ENCODE assay signal across 25 cellular contexts in genomic region chr3:484302-484701, GRCh38.
"Had no signal": no experiment of that assay in that cellular context is flagged by ENCODE, and none has a peak within 500 bp of the region (broad histone marks: within the 10 kb centered on the region; RNA-seq: fewer than 3 reads in every experiment).

No MANE protein-coding gene starts in this region.

- H3K36me3 Mint-ChIP-seq: activated naive CD8-positive, alpha-beta T cell treated with anti-CD3 and anti-CD28 coated beads, Interleukin-2, amount 10 ng/mL, durations not matched to agents 7 days and 5 days; naive B cell; T-cell had no signal

- H3K4me3 Mint-ChIP-seq: activated naive CD4-positive, alpha-beta T cell treated with anti-CD3 and anti-CD28 coated beads for 36 hours; activated naive CD8-positive, alpha-beta T cell treated with anti-CD3 and anti-CD28 coated beads, Interleukin-2, amount 10 ng/mL, durations not matched to agents 7 days and 5 days; activated T-cell treated with anti-CD3 and anti-CD28 coated beads, Interleukin-2, amount 50 U/mL, for 72 hours; effector memory CD8-positive, alpha-beta T cell; naive B cell; stimulated activated naive CD8-positive, alpha-beta T cell treated with anti-CD3 and anti-CD28 coated beads, Interleukin-15, amount 100 ng/mL, for 72 hours; WTC11 had no signal

- ATAC-seq: activated T-cell treated with anti-CD3 and anti-CD28 coated beads, Interleukin-2, amount 50 U/mL, for 72 hours; effector memory CD8-positive, alpha-beta T cell; esophagus mucosa; lower lobe of right lung; stimulated activated naive CD8-positive, alpha-beta T cell treated with anti-CD3 and anti-CD28 coated beads, Interleukin-15, amount 100 ng/mL, for 72 hours; WTC11 had no signal

- H3K4me3 ChIP-seq: dorsolateral prefrontal cortex, lower lobe of right lung, transverse colon, vagina had no signal

- H3K36me3 ChIP-seq: lower lobe of right lung, transverse colon, vagina had no signal

- DNase-seq: activated CD4-positive, alpha-beta T cell treated with anti-CD3 and anti-CD28 coated beads, Interleukin-2, amount 50 U/mL, for 4 hours; activated CD8-positive, alpha-beta memory T cell treated with anti-CD3 and anti-CD28 coated beads, Interleukin-2, amount 50 U/mL, for 48 hours; activated effector memory CD4-positive, alpha-beta T cell treated with Interleukin-2 at 50 U/mL for 16 hours; activated naive CD4-positive, alpha-beta T cell treated with anti-CD3 and anti-CD28 coated beads for 36 hours; activated naive CD8-positive, alpha-beta T cell treated with anti-CD3 and anti-CD28 coated beads, Interleukin-2, amount 10 ng/mL, durations not matched to agents 7 days and 5 days; activated T-cell treated with anti-CD3 and anti-CD28 coated beads, Interleukin-2, amount 50 U/mL, for 72 hours; amniotic stem cell; caudate nucleus; dorsolateral prefrontal cortex; effector memory CD8-positive, alpha-beta T cell; foreskin melanocyte; kidney; lower lobe of right lung; mesendoderm; naive B cell; stimulated activated CD4-positive, alpha-beta T cell treated with anti-CD3 and anti-CD28 coated beads, Interleukin-1b, Interleukin-23, amount 100 ng/mL, for 48 hours; stimulated activated naive CD8-positive, alpha-beta T cell treated with anti-CD3 and anti-CD28 coated beads, Interleukin-15, amount 100 ng/mL, for 72 hours; T-cell; transverse colon had no signal

- H3K27ac ChIP-seq: dorsolateral prefrontal cortex, lower lobe of right lung, transverse colon, vagina had no signal

- FAIRE-seq: colon, endothelial cell of umbilical vein, kidney had no signal

- H3K27ac Mint-ChIP-seq: activated naive CD4-positive, alpha-beta T cell treated with anti-CD3 and anti-CD28 coated beads for 36 hours; activated naive CD8-positive, alpha-beta T cell treated with anti-CD3 and anti-CD28 coated beads, Interleukin-2, amount 10 ng/mL, durations not matched to agents 7 days and 5 days; activated T-cell treated with anti-CD3 and anti-CD28 coated beads, Interleukin-2, amount 50 U/mL, for 72 hours; effector memory CD8-positive, alpha-beta T cell; naive B cell; progenitor cell of endocrine pancreas; stimulated activated naive CD8-positive, alpha-beta T cell treated with anti-CD3 and anti-CD28 coated beads, Interleukin-15, amount 100 ng/mL, for 72 hours; T-cell; WTC11 had no signal

- H3K9me3 ChIP-seq: lower lobe of right lung, transverse colon, vagina had no signal

- H3K27me3 Mint-ChIP-seq: activated naive CD8-positive, alpha-beta T cell treated with anti-CD3 and anti-CD28 coated beads, Interleukin-2, amount 10 ng/mL, durations not matched to agents 7 days and 5 days; effector memory CD8-positive, alpha-beta T cell; progenitor cell of endocrine pancreas; stimulated activated naive CD8-positive, alpha-beta T cell treated with anti-CD3 and anti-CD28 coated beads, Interleukin-15, amount 100 ng/mL, for 72 hours; T-cell had no signal

- H3K27me3 ChIP-seq: dorsolateral prefrontal cortex, transverse colon, vagina had no signal

- H3K9me3 Mint-ChIP-seq: activated naive CD4-positive, alpha-beta T cell treated with anti-CD3 and anti-CD28 coated beads for 36 hours; activated naive CD8-positive, alpha-beta T cell treated with anti-CD3 and anti-CD28 coated beads, Interleukin-2, amount 10 ng/mL, durations not matched to agents 7 days and 5 days had no signal

- H3K4me1 Mint-ChIP-seq: activated naive CD8-positive, alpha-beta T cell treated with anti-CD3 and anti-CD28 coated beads, Interleukin-2, amount 10 ng/mL, durations not matched to agents 7 days and 5 days; naive B cell; stimulated activated naive CD8-positive, alpha-beta T cell treated with anti-CD3 and anti-CD28 coated beads, Interleukin-15, amount 100 ng/mL, for 72 hours; WTC11 had no signal

- H3K4me1 ChIP-seq: lower lobe of right lung, transverse colon, vagina had no signal
